ENCODE assay signal across 15 cellular contexts in the genomic region with DNA sequence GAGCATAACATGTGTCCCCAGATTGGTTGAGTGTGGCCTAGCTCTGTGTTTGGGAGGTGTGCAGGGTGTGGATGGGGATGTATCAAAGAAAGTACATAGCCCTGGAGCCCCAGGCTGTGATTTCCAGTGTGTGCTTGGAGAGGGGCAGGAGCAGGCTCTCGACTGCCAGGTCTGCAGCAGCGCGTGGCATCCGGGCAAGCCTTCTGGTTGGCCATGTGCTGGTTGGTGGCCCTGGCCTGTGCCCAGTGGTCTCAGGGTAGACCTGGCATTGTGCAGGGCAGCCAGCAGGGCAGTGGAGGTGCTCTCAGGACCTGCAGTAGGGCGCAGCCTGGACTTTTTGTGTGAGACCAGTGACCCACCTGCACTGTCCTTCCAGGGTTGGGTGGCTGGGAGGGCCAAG.
A peak's percentile ranks its signal among the peaks of the same experiment; 100 is the strongest.
DNase-seq lines count a peak whose midpoint lies in the region; ATAC-seq lines count a peak whose summit lies in the region.
"Had no signal": no experiment of that assay in that cellular context is flagged by ENCODE, and none has a peak within 500 bp of the region (broad histone marks: within the 10 kb centered on the region; RNA-seq: fewer than 3 reads in every experiment).

No MANE protein-coding gene starts in this region.

- intact Hi-C loops in activated CD4-positive, alpha-beta T cell treated with anti-CD3 and anti-CD28 coated beads, Interleukin-2, amount 10 ng/mL, durations not matched to agents 24 days and 14 days (cut with micrococcal nuclease), result no loop called here

- no peak for ATAC-seq in activated CD4-positive, CD25-positive, alpha-beta regulatory T cell treated with anti-CD3 and anti-CD28 coated beads, Interleukin-2, amount 50 U/mL, for 24 hours
- ATAC-seq in HG03354 (IDR thresholded peaks at IDR 0.05; ENCODE audit: poor library complexity, severe bottlenecking, unreplicated experiment), result no peak
- ATAC-seq: A549; CD8-positive, alpha-beta T cell; GM12878 had no signal

- POLR2A ChIA-PET in activated CD4-positive, alpha-beta T cell treated with anti-CD3 and anti-CD28 coated beads, Interleukin-2, amount 10 ng/mL, durations not matched to agents 7 days and 5 days (lab: Charles Lee), result no interaction called here

- no peaks in the 10 kb centered on the region for H3K27me3 Mint-ChIP-seq in activated CD4-positive, alpha-beta T cell treated with anti-CD3 and anti-CD28 coated beads, Interleukin-2, amount 10 ng/mL, durations not matched to agents 7 days and 5 days
- no peaks in the 10 kb centered on the region for H3K27me3 Mint-ChIP-seq in activated CD4-positive, alpha-beta T cell treated with anti-CD3 and anti-CD28 coated beads, Interleukin-2, amount 10 ng/mL, durations not matched to agents 24 days and 14 days
- H3K27me3 Mint-ChIP-seq: B cell; CD4-positive, alpha-beta T cell had no signal

- DNase-seq in activated CD4-positive, alpha-beta T cell treated with anti-CD3 and anti-CD28 coated beads, Interleukin-2, amount 10 ng/mL, durations not matched to agents 7 days and 5 days, result no peak
- DNase-seq in activated CD4-positive, alpha-beta T cell treated with anti-CD3 and anti-CD28 coated beads, Interleukin-2, amount 10 ng/mL, durations not matched to agents 24 days and 14 days, result no peak
- DNase-seq in cerebellum (ENCODE audit: low spot score), result peak; percentile 54
- DNase-seq: AML-193; Caco-2; Calu3; CD4-positive, alpha-beta T cell; CD8-positive, alpha-beta T cell; DMS79 treated with DMSO at 0.1 percent for 48 hours; GDM1 had no signal

- CTCF ChIA-PET in activated CD4-positive, alpha-beta T cell treated with anti-CD3 and anti-CD28 coated beads, Interleukin-2, amount 10 ng/mL, durations not matched to agents 7 days and 5 days (lab: Charles Lee), result no interaction called here

- H3K27ac Mint-ChIP-seq in activated CD4-positive, alpha-beta T cell treated with anti-CD3 and anti-CD28 coated beads, Interleukin-2, amount 10 ng/mL, durations not matched to agents 7 days and 5 days, result peak overlapping the region; percentile 31
- H3K27ac Mint-ChIP-seq in activated CD4-positive, alpha-beta T cell treated with anti-CD3 and anti-CD28 coated beads, Interleukin-2, amount 10 ng/mL, durations not matched to agents 24 days and 14 days, result no peak overlapping the region
- H3K27ac Mint-ChIP-seq: B cell; CD4-positive, alpha-beta T cell; CD8-positive, alpha-beta T cell had no signal

- H3K9me3 Mint-ChIP-seq in activated CD4-positive, alpha-beta T cell treated with anti-CD3 and anti-CD28 coated beads, Interleukin-2, amount 10 ng/mL, durations not matched to agents 7 days and 5 days, result peaks cover 19% of the 10 kb centered on the region
- H3K9me3 Mint-ChIP-seq in activated CD4-positive, alpha-beta T cell treated with anti-CD3 and anti-CD28 coated beads, Interleukin-2, amount 10 ng/mL, durations not matched to agents 24 days and 14 days, result no peaks in the 10 kb centered on the region
- H3K9me3 Mint-ChIP-seq: CD4-positive, alpha-beta T cell; CD8-positive, alpha-beta T cell had no signal

- no peaks in the 10 kb centered on the region for H3K36me3 Mint-ChIP-seq in activated CD4-positive, alpha-beta T cell treated with anti-CD3 and anti-CD28 coated beads, Interleukin-2, amount 10 ng/mL, durations not matched to agents 7 days and 5 days (ENCODE audit: low read depth)
- no peaks in the 10 kb centered on the region for H3K36me3 Mint-ChIP-seq in activated CD4-positive, alpha-beta T cell treated with anti-CD3 and anti-CD28 coated beads, Interleukin-2, amount 10 ng/mL, durations not matched to agents 24 days and 14 days (ENCODE audit: low read depth)
- H3K36me3 Mint-ChIP-seq: CD8-positive, alpha-beta T cell had no signal

- H3K4me3 Mint-ChIP-seq in activated CD4-positive, alpha-beta T cell treated with anti-CD3 and anti-CD28 coated beads, Interleukin-2, amount 10 ng/mL, durations not matched to agents 7 days and 5 days, result no peak overlapping the region
- H3K4me3 Mint-ChIP-seq in activated CD4-positive, alpha-beta T cell treated with anti-CD3 and anti-CD28 coated beads, Interleukin-2, amount 10 ng/mL, durations not matched to agents 24 days and 14 days, result no peak overlapping the region
- H3K4me3 Mint-ChIP-seq: B cell; CD4-positive, alpha-beta T cell; CD8-positive, alpha-beta T cell had no signal

- H3K4me1 Mint-ChIP-seq in activated CD4-positive, alpha-beta T cell treated with anti-CD3 and anti-CD28 coated beads, Interleukin-2, amount 10 ng/mL, durations not matched to agents 7 days and 5 days, result no peaks in the 10 kb centered on the region
- no peaks in the 10 kb centered on the region for H3K4me1 Mint-ChIP-seq in activated CD4-positive, alpha-beta T cell treated with anti-CD3 and anti-CD28 coated beads, Interleukin-2, amount 10 ng/mL, durations not matched to agents 24 days and 14 days
- H3K4me1 Mint-ChIP-seq: B cell had no signal
